Comparison of ENCODE assay signal across 8 cellular contexts in the genomic region with DNA sequence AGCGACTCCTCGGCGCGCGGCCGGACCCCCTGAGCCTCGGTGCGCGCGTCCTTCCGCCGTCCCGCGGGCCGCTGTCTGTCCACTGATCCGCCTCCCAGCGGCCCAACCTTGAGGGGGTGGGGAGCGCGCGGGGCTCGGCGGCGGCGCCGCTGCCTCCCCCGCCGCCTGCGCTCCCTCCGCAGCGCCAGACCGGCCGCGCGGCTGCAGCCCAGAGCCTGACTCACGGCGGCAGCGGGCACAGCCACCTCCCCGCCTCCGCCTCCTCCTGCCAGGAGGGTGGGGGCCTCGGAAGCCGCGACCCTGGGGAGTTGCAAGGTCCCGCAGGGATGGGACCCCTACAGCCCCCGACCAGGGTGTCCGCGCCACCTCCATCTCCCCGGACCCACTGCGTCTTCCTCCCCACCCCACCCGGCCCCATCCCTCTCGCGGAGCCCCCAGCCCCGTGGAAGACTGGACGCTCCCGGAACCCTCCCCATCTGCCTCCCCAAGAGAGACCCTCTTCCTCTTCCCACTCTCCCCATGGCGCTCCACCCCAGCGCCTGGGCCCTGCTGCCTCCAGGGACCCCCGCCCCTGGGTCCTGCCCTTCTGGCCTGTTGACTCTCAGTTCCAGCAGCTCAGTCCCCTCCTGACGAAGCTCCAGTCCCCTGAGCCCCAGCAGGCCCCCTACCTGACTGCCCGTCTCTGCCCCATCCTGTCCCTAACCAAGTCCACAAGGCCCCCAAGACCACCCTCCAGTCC. TPM values are rescaled to one million over a fixed set of nuclear protein-coding genes. Genes with fewer than 3 reads are reported as not detected.
DNase-seq lines count a peak whose midpoint lies in the region; ATAC-seq and TF ChIP-seq lines count a peak whose summit lies in the region.

No MANE protein-coding gene starts in this region.

- H3K4me1 ChIP-seq in GM23248 (ENCODE audit: insufficient read depth) (peaks cover 21% of the 10 kb centered on the region), iPS DF 6.9 (ENCODE audit: control insufficient read depth, insufficient read depth, low read length) (peaks cover 2% of the 10 kb centered on the region; the same call in 1 of the 2 replicates), sigmoid colon (peaks cover 0 to 25% (median 15%) of the 10 kb centered on the region in 4 donors)

- ATAC-seq in stimulated activated effector memory CD8-positive, alpha-beta T cell treated with anti-CD3 and anti-CD28 coated beads, Interleukin-12 subunit alpha, Interleukin-12 subunit beta, amount 100 ng/mL, for 72 hours = peak; percentile 44

- H3K9me3 ChIP-seq in GM23248 (ENCODE audit: low read depth) = no peaks in the 10 kb centered on the region
- H3K9me3 ChIP-seq in iPS DF 6.9 (ENCODE audit: control insufficient read depth, insufficient read depth, low read length) = no peaks in the 10 kb centered on the region
- no peaks in the 10 kb centered on the region for H3K9me3 ChIP-seq in sigmoid colon

- peaks cover 28% of the 10 kb centered on the region for H3K4me1 Mint-ChIP-seq in stimulated activated effector memory CD8-positive, alpha-beta T cell treated with anti-CD3 and anti-CD28 coated beads, Interleukin-12 subunit alpha, Interleukin-12 subunit beta, amount 100 ng/mL, for 72 hours

- TF ChIP-seq POLR2A in sigmoid colon (IDR thresholded peaks at IDR 0.05) = no peak

- H3K36me3 ChIP-seq in GM23248 (ENCODE audit: low read depth) (no peaks in the 10 kb centered on the region), iPS DF 6.9 (ENCODE audit: control insufficient read depth, insufficient read depth, low read length) (peaks cover 3% of the 10 kb centered on the region; the same call in 1 of the 2 replicates), sigmoid colon (peaks cover 0 to 20% (median 14%) of the 10 kb centered on the region in 4 donors)

- H3K4me2 ChIP-seq in GM23248 (ENCODE audit: unreplicated experiment) = peak overlapping the region; percentile 89

- H3K4me3 ChIP-seq in GM23248 (peak overlapping the region; percentile 70), iPS DF 6.9 (ENCODE audit: low read length) (peak overlapping the region; percentile 37; the same call in 1 of the 2 replicates), sigmoid colon (peak overlapping the region in 1 of 4 donors; percentile 24)

- peak overlapping the region; percentile 12 for H3K27ac Mint-ChIP-seq in stimulated activated effector memory CD8-positive, alpha-beta T cell treated with anti-CD3 and anti-CD28 coated beads, Interleukin-12 subunit alpha, Interleukin-12 subunit beta, amount 100 ng/mL, for 72 hours

- H2AFZ ChIP-seq in GM23248 = no peak overlapping the region

- DNase-seq in GM23248 (peak; percentile 79), amniotic epithelial cell (ENCODE audit: low read depth) (peak; percentile 24), iPS DF 6.9 (ENCODE audit: low read depth, low spot score) (no peak), NCI-H146 (lab: John Stamatoyannopoulos, UW) (no peak), germinal center (ENCODE audit: low spot score) (no peak), activated gamma-delta T cell treated with Interleukin-2 at 50 U/mL for 16 hours (no peak), sigmoid colon (no peak)
- DNase-seq in stimulated activated effector memory CD8-positive, alpha-beta T cell treated with anti-CD3 and anti-CD28 coated beads, Interleukin-12 subunit alpha, Interleukin-12 subunit beta, amount 100 ng/mL, for 72 hours (ENCODE audit: low spot score in 2 of 2) = no peak

- H4K20me1 ChIP-seq in GM23248 (ENCODE audit: insufficient read depth) = no peaks in the 10 kb centered on the region

- no peaks in the 10 kb centered on the region for H3K79me2 ChIP-seq in GM23248 (ENCODE audit: insufficient read depth)

- peaks cover 3% of the 10 kb centered on the region for H3K9me3 Mint-ChIP-seq in stimulated activated effector memory CD8-positive, alpha-beta T cell treated with anti-CD3 and anti-CD28 coated beads, Interleukin-12 subunit alpha, Interleukin-12 subunit beta, amount 100 ng/mL, for 72 hours

- H3K27me3 ChIP-seq in GM23248 (replicated peaks; ENCODE audit: insufficient read depth) (no peaks in the 10 kb centered on the region), iPS DF 6.9 (ENCODE audit: control insufficient read depth, insufficient read depth, low read length) (peaks cover 14% of the 10 kb centered on the region), sigmoid colon (peaks cover 20 to 33% (median 23%) of the 10 kb centered on the region in 3 donors)

- peak overlapping the region; percentile 69 for H3K9ac ChIP-seq in GM23248

- no peaks in the 10 kb centered on the region for H3K9me2 ChIP-seq in GM23248 (ENCODE audit: insufficient read depth)

- H3F3A ChIP-seq in GM23248 (ENCODE audit: insufficient read depth) = peaks cover 10% of the 10 kb centered on the region

- peak overlapping the region; percentile 64 for H3K4me3 Mint-ChIP-seq in stimulated activated effector memory CD8-positive, alpha-beta T cell treated with anti-CD3 and anti-CD28 coated beads, Interleukin-12 subunit alpha, Interleukin-12 subunit beta, amount 100 ng/mL, for 72 hours

- WGBS in GM23248 (ENCODE audit: low coverage in 1 of 2, low lambda C conversion rate in 2 of 2, missing lambda C conversion rate in 2 of 2), 2 experiments = 6 to 8% methylated on average over 21 to 38 of the region's 59 CpGs
- WGBS in iPS DF 6.9 (ENCODE audit: insufficient coverage, insufficient read length) = no CpG with 5 or more reads among the region's 59 CpGs
- 6 to 8% methylated on average over 59 of the region's 59 CpGs for WGBS in sigmoid colon, 2 donors

- H3K36me3 Mint-ChIP-seq in stimulated activated effector memory CD8-positive, alpha-beta T cell treated with anti-CD3 and anti-CD28 coated beads, Interleukin-12 subunit alpha, Interleukin-12 subunit beta, amount 100 ng/mL, for 72 hours = peaks cover 38% of the 10 kb centered on the region

- TF ChIP-seq CTCF in sigmoid colon (IDR thresholded peaks at IDR 0.05) = no peak

- intact Hi-C loops in sigmoid colon (cut with DNase I) = no loop called here

- in situ Hi-C loops in GM23248 (cut with MboI) = no loop called here

- peak overlapping the region; percentile 93 for H3K27ac ChIP-seq in GM23248
- H3K27ac ChIP-seq in iPS DF 6.9 (ENCODE audit: low read length) = no peak overlapping the region
- no peak overlapping the region for H3K27ac ChIP-seq in sigmoid colon

- TF ChIP-seq EP300 in sigmoid colon (IDR thresholded peaks at IDR 0.05) = no peak

RNA-seq across cellular contexts. Expression of a gene that starts 1.2 kb away (rescaled TPM):
- 1.6 and 67.4 TPM in 2 replicates for total RNA-seq in GM23248 (2014; rRNA removed; shearing (Covaris generic))
- polyA plus RNA-seq in GM23248 (2016; fragmentation: Nextera tagmentation; extraction: Ambion mirVana) = 0.41 and 0.53 TPM in 2 replicates
- total RNA-seq in sigmoid colon = 1 to 10 TPM in 1 of 4 donors, under 1 TPM in 3; 0.36 to 1.4 (median 0.61) TPM
- polyA plus RNA-seq in sigmoid colon = under 1 TPM in 1 of 3 donors, not detected in 2; 0.60 TPM

RNA-seq across cellular contexts. Expression of a gene that starts 14.5 kb away (rescaled TPM):
- 305 and 338 TPM in 2 replicates for total RNA-seq in GM23248 (2014; rRNA removed; shearing (Covaris generic))
- polyA plus RNA-seq in GM23248 (2016; fragmentation: Nextera tagmentation; extraction: Ambion mirVana) = 321 and 327 TPM in 2 replicates
- 100 to 1,000 TPM; 173 to 222 (median 209) TPM for total RNA-seq in sigmoid colon
- 1,000 to 10,000 TPM in 1 of 3 donors, 100 to 1,000 TPM in 2; 251 to 1,586 (median 853) TPM for polyA plus RNA-seq in sigmoid colon

RNA-seq across cellular contexts. Expression of a gene that starts 52.2 kb away (rescaled TPM):
- not detected in 2 replicates for total RNA-seq in GM23248 (2014; rRNA removed; shearing (Covaris generic))
- polyA plus RNA-seq in GM23248 (2016; fragmentation: Nextera tagmentation; extraction: Ambion mirVana) = not detected in 2 replicates
- not detected for total RNA-seq in sigmoid colon
- polyA plus RNA-seq in sigmoid colon = not detected

Comparison
In these comparisons a context has a peak if more than half of its experiments do, and no peak if none do; other contexts are left out.
1. DNase-seq: peak in GM23248 (single experiment) and amniotic epithelial cell (single experiment); none in iPS DF 6.9 (single experiment), stimulated activated effector memory CD8-positive, alpha-beta T cell treated with anti-CD3 and anti-CD28 coated beads, Interleukin-12 subunit alpha, Interleukin-12 subunit beta, amount 100 ng/mL, for 72 hours (0 of 2), NCI-H146 (single experiment), germinal center (single experiment), activated gamma-delta T cell treated with Interleukin-2 at 50 U/mL for 16 hours (single experiment) and sigmoid colon (single experiment).